ENCODE assay signal across 24 cellular contexts in the genomic region with DNA sequence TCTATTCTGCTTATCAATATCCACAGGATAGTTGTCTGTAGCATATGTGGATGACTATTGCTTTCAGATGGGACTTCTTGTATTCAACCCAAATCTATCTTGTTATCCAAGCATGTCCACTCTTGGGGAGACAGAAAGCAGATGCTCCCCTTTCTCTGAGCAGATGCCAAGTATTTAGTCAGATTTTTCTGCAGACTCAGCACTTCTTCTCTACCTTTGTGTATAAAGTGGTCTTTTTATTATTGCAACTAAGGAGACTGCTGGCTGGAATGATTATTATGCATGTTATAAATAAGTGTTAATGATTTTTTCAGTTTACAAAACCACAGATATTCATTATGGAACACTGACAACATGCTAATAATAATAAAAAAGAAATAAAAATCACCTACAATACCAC.
"Had no signal": no experiment of that assay in that cellular context is flagged by ENCODE, and none has a peak within 500 bp of the region (broad histone marks: within the 10 kb centered on the region; RNA-seq: fewer than 3 reads in every experiment).

No MANE protein-coding gene starts in this region.

- FAIRE-seq: pancreas, small intestine, urothelium cell line had no signal

- H3K9me3 ChIP-seq: neutrophil, pancreas, psoas muscle, stomach, thoracic aorta, thyroid gland, tibial nerve, upper lobe of left lung, vagina had no signal

- H3K27me3 ChIP-seq: neutrophil, pancreas, thyroid gland, tibial nerve, upper lobe of left lung, vagina had no signal

- H3K27ac ChIP-seq: neutrophil, pancreas, psoas muscle, stomach, thoracic aorta, thyroid gland, tibial nerve, upper lobe of left lung, vagina had no signal

- H3K36me3 ChIP-seq: neutrophil, pancreas, stomach, thoracic aorta, thyroid gland, tibial nerve, upper lobe of left lung, vagina had no signal

- H3K4me3 ChIP-seq: pancreas, psoas muscle, stomach, thoracic aorta, thyroid gland, tibial nerve, upper lobe of left lung, vagina had no signal

- DNase-seq: naive thymus-derived CD8-positive, alpha-beta T cell; nephron progenitor cell; nucleus accumbens; pancreas; psoas muscle; right cardiac atrium; small intestine; stimulated activated CD4-positive, alpha-beta T cell treated with anti-CD3 and anti-CD28 coated beads, Interleukin-15, amount 100 ng/mL, for 24 hours; stimulated activated CD4-positive, alpha-beta T cell treated with anti-CD3 and anti-CD28 coated beads, Interleukin-2, amount 100 ng/mL, for 24 hours; stimulated activated CD4-positive, alpha-beta T cell treated with anti-CD3 and anti-CD28 coated beads, Interleukin-2, amount 100 ng/mL, for 48 hours; stimulated activated CD4-positive, alpha-beta T cell treated with anti-CD3 and anti-CD28 coated beads, Interleukin-4, amount 100 ng/mL, for 24 hours; stimulated activated naive B cell treated with anti-CD40 and anti-IgM and Interleukin-4, amounts not matched to agents 10 μg/mL and 1 μg/mL and 100 μg/mL, for 72 hours; stimulated activated naive CD4-positive, alpha-beta T cell treated with Interleukin-2 at 50 U/mL for 16 hours; stomach; thyroid gland; upper lobe of left lung had no signal

- ATAC-seq: naive thymus-derived CD8-positive, alpha-beta T cell; natural killer cell treated with Interleukin-12 subunit alpha and Interleukin-12 subunit beta and Interleukin-15 and Interleukin-18, amount 100 ng/mL, for 72 hours; pancreas; psoas muscle; right cardiac atrium; sciatic nerve; stimulated activated effector memory CD8-positive, alpha-beta T cell treated with anti-CD3 and anti-CD28 coated beads, Interleukin-12 subunit alpha, Interleukin-12 subunit beta, amount 100 ng/mL, for 72 hours; stimulated activated naive B cell treated with anti-CD40 and anti-IgM and Interleukin-4, amounts not matched to agents 10 μg/mL and 1 μg/mL and 100 μg/mL, for 72 hours had no signal

- H3K4me1 ChIP-seq: pancreas, stomach, thyroid gland, tibial nerve, upper lobe of left lung, vagina had no signal
